21 cellular contexts compared by ENCODE assay signal in genomic region chr12:43852744-43853143, GRCh38.
"Had no signal": no experiment of that assay in that cellular context is flagged by ENCODE, and none has a peak within 500 bp of the region (broad histone marks: within the 10 kb centered on the region; RNA-seq: fewer than 3 reads in every experiment).

No MANE protein-coding gene starts in this region.

- H3K27ac ChIP-seq: ascending aorta, sigmoid colon had no signal

- H3K4me3 ChIP-seq: ascending aorta, lung, sigmoid colon had no signal

- H3K27me3 ChIP-seq: ascending aorta, sigmoid colon had no signal

- H3K36me3 ChIP-seq: ascending aorta, sigmoid colon had no signal

- H3K4me1 ChIP-seq: ascending aorta, sigmoid colon had no signal

- H3K9me3 ChIP-seq: ascending aorta, sigmoid colon had no signal

- DNase-seq: activated CD8-positive, alpha-beta memory T cell treated with anti-CD3 and anti-CD28 coated beads for 24 hours; activated CD8-positive, alpha-beta memory T cell treated with anti-CD3 and anti-CD28 coated beads, Interleukin-2, amount 50 U/mL, for 48 hours; activated effector memory CD4-positive, alpha-beta T cell treated with Interleukin-2 at 50 U/mL for 16 hours; activated naive CD4-positive, alpha-beta T cell treated with anti-CD3 and anti-CD28 coated beads, Interleukin-2, amount 50 U/mL, for 16 hours; activated T-cell treated with anti-CD3 and anti-CD28 coated beads, Interleukin-2, amount 50 U/mL, for 48 hours; cerebellar nuclear complex; effector CD4-positive, alpha-beta T cell; foreskin fibroblast; hippocampal formation; islet precursor cell; occipital lobe; posterior cingulate gyrus; sigmoid colon; stimulated activated CD4-positive, alpha-beta T cell treated with anti-CD3 and anti-CD28 coated beads, Interleukin-4, amount 100 ng/mL, for 24 hours; T-helper 1 cell; T1000 had no signal

- ATAC-seq: activated CD4-positive, CD25-positive, alpha-beta regulatory T cell treated with anti-CD3 and anti-CD28 coated beads, Interleukin-2, amount 50 U/mL, for 24 hours; left lobe of liver; stimulated activated memory B cell treated with anti-CD40 and anti-IgM and Interleukin-4, amounts not matched to agents 10 μg/mL and 1 μg/mL and 100 μg/mL, for 72 hours had no signal
